Comparison of ENCODE assay signal across 12 cellular contexts in genomic region chr6:142851601-142852000, GRCh38.
DNase-seq lines count a peak whose midpoint lies in the region; ATAC-seq and TF ChIP-seq lines count a peak whose summit lies in the region.
"Had no signal": no experiment of that assay in that cellular context is flagged by ENCODE, and none has a peak within 500 bp of the region (broad histone marks: within the 10 kb centered on the region; RNA-seq: fewer than 3 reads in every experiment).

No MANE protein-coding gene starts in this region.

- H3K4me3 Mint-ChIP-seq in activated naive CD4-positive, alpha-beta T cell treated with anti-CD3 and anti-CD28 coated beads, Interleukin-2, amount 50 U/mL, for 24 hours, result peak overlapping the region; percentile 72
- H3K4me3 Mint-ChIP-seq in activated B cell treated with CpG ODN at 0.5 μM for 24 hours, result no peak overlapping the region
- H3K4me3 Mint-ChIP-seq in type B pancreatic cell, result no peak overlapping the region

- intact Hi-C loops in activated B cell treated with CpG ODN at 0.5 μM for 24 hours (cut with micrococcal nuclease), result no loop called here

- CTCF ChIA-PET in activated B cell treated with CpG ODN at 0.5 μM for 24 hours (lab: Charles Lee), result no interaction called here

- peaks cover 6% of the 10 kb centered on the region for H3K9me3 Mint-ChIP-seq in activated naive CD4-positive, alpha-beta T cell treated with anti-CD3 and anti-CD28 coated beads, Interleukin-2, amount 50 U/mL, for 24 hours
- no peaks in the 10 kb centered on the region for H3K9me3 Mint-ChIP-seq in activated B cell treated with CpG ODN at 0.5 μM for 24 hours
- H3K9me3 Mint-ChIP-seq in type B pancreatic cell, result no peaks in the 10 kb centered on the region

- H3K36me3 Mint-ChIP-seq in activated naive CD4-positive, alpha-beta T cell treated with anti-CD3 and anti-CD28 coated beads, Interleukin-2, amount 50 U/mL, for 24 hours, result peaks cover 25% of the 10 kb centered on the region
- H3K36me3 Mint-ChIP-seq in activated B cell treated with CpG ODN at 0.5 μM for 24 hours (ENCODE audit: low read depth), result peaks cover 6% of the 10 kb centered on the region
- no peaks in the 10 kb centered on the region for H3K36me3 Mint-ChIP-seq in type B pancreatic cell

- peaks cover 96% of the 10 kb centered on the region for H3K4me1 Mint-ChIP-seq in activated naive CD4-positive, alpha-beta T cell treated with anti-CD3 and anti-CD28 coated beads, Interleukin-2, amount 50 U/mL, for 24 hours
- H3K4me1 Mint-ChIP-seq in activated B cell treated with CpG ODN at 0.5 μM for 24 hours (peaks cover 96% of the 10 kb centered on the region), type B pancreatic cell (ENCODE audit: unreplicated experiment) (peaks cover 50% of the 10 kb centered on the region)

- no peak for ATAC-seq in activated B cell treated with CpG ODN at 0.5 μM for 24 hours (ENCODE audit: low read depth)
- ATAC-seq: HCT116 had no signal

- no peak for DNase-seq in activated naive CD4-positive, alpha-beta T cell treated with anti-CD3 and anti-CD28 coated beads, Interleukin-2, amount 50 U/mL, for 16 hours
- DNase-seq in activated B cell treated with CpG ODN at 0.5 μM for 24 hours (no peak), glomerular visceral epithelial cell (ENCODE audit: extremely low spot score) (peak; percentile 19), type B pancreatic cell (ENCODE audit: extremely low spot score, unreplicated experiment) (no peak), SK-N-DZ (ENCODE audit: low spot score) (no peak), OCI-M1 (lab: John Stamatoyannopoulos, UW) (no peak)
- no peak for DNase-seq in stimulated activated naive CD4-positive, alpha-beta T cell (lab: John Stamatoyannopoulos, UW)
- DNase-seq: activated gamma-delta T cell; MV-4-11; stimulated activated CD4-positive, alpha-beta T cell treated with anti-CD3 and anti-CD28 coated beads, Interleukin-4, amount 100 ng/mL, for 4 hours had no signal

- no peaks in the 10 kb centered on the region for H3K27me3 Mint-ChIP-seq in activated naive CD4-positive, alpha-beta T cell treated with anti-CD3 and anti-CD28 coated beads, Interleukin-2, amount 50 U/mL, for 24 hours
- no peaks in the 10 kb centered on the region for H3K27me3 Mint-ChIP-seq in activated B cell treated with CpG ODN at 0.5 μM for 24 hours
- H3K27me3 Mint-ChIP-seq in type B pancreatic cell, result no peaks in the 10 kb centered on the region

- POLR2A ChIA-PET in activated B cell treated with CpG ODN at 0.5 μM for 24 hours (lab: Charles Lee), result no interaction called here

- H3K27ac Mint-ChIP-seq in activated naive CD4-positive, alpha-beta T cell treated with anti-CD3 and anti-CD28 coated beads, Interleukin-2, amount 50 U/mL, for 24 hours, result peak overlapping the region; percentile 90
- peak overlapping the region; percentile 30 for H3K27ac Mint-ChIP-seq in activated B cell treated with CpG ODN at 0.5 μM for 24 hours
- peak overlapping the region; percentile 79 for H3K27ac Mint-ChIP-seq in type B pancreatic cell

- TF ChIP-seq CTCF in activated B cell treated with CpG ODN at 0.5 μM for 24 hours (IDR thresholded peaks at IDR 0.05) (no peak), type B pancreatic cell (conservative IDR thresholded peaks at IDR 0.05) (no peak)

Comparison
In these comparisons a context has a peak if more than half of its experiments do, and no peak if none do; other contexts are left out.
1. H3K27ac Mint-ChIP-seq: peak in every context shown above with its lines; median percentile 90 in activated naive CD4-positive, alpha-beta T cell treated with anti-CD3 and anti-CD28 coated beads, Interleukin-2, amount 50 U/mL, for 24 hours; 79 in type B pancreatic cell; 30 in activated B cell treated with CpG ODN at 0.5 μM for 24 hours.